Comparison of ENCODE assay signal across 11 cellular contexts in genomic region chr7:151010307-151011096, GRCh38. TPM values are rescaled to one million over a fixed set of nuclear protein-coding genes. Genes with fewer than 3 reads are reported as not detected.
DNase-seq lines count a peak whose midpoint lies in the region; ATAC-seq and TF ChIP-seq lines count a peak whose summit lies in the region.
"Had no signal": no experiment of that assay in that cellular context is flagged by ENCODE, and none has a peak within 500 bp of the region (broad histone marks: within the 10 kb centered on the region; RNA-seq: fewer than 3 reads in every experiment).

No MANE protein-coding gene starts in this region.

- no peak for TF ChIP-seq CTCF in ascending aorta (IDR thresholded peaks at IDR 0.05)

- CTCF ChIA-PET in activated CD8-positive, alpha-beta T cell treated with anti-CD3 and anti-CD28 coated beads, Interleukin-2, amount 10 ng/mL, durations not matched to agents 7 days and 5 days (lab: Charles Lee): interaction anchor here (0.8 to 6.4 kb wide), 14 partner anchors 8 to 132 kb away, joined by 3 to 50 read pairs (median 5); partner anchors contain the start of gene ABCB8

- peak; percentile 15 for ATAC-seq in activated CD8-positive, alpha-beta T cell treated with anti-CD3 and anti-CD28 coated beads, Interleukin-2, amount 10 ng/mL, durations not matched to agents 7 days and 5 days
- ATAC-seq in HG02852 (IDR thresholded peaks at IDR 0.05; ENCODE audit: unreplicated experiment): no peak

- POLR2A ChIA-PET in activated CD8-positive, alpha-beta T cell treated with anti-CD3 and anti-CD28 coated beads, Interleukin-2, amount 10 ng/mL, durations not matched to agents 7 days and 5 days (lab: Charles Lee): interaction anchor here (0.7 to 1.5 kb wide), 3 partner anchors 12 to 222 kb away, joined by 3 read pairs; partner anchors contain the start of genes ABCB8 and CHPF2

- H3K4me3 Mint-ChIP-seq in activated CD8-positive, alpha-beta T cell treated with anti-CD3 and anti-CD28 coated beads, Interleukin-2, amount 10 ng/mL, durations not matched to agents 7 days and 5 days: peak overlapping the region; percentile 57
- H3K4me3 Mint-ChIP-seq in immature natural killer cell: peak overlapping the region; percentile 70 to 82 (median 79)

- peaks cover 79% of the 10 kb centered on the region for H3K4me1 Mint-ChIP-seq in activated CD8-positive, alpha-beta T cell treated with anti-CD3 and anti-CD28 coated beads, Interleukin-2, amount 10 ng/mL, durations not matched to agents 7 days and 5 days (ENCODE audit: low read depth)
- H3K4me1 Mint-ChIP-seq in immature natural killer cell: peaks cover 77 to 84% of the 10 kb centered on the region in 2 donors

- no peak overlapping the region for H3K27ac ChIP-seq in ascending aorta
- H3K27ac ChIP-seq: thyroid gland had no signal

- no peak overlapping the region for H3K4me3 ChIP-seq in ascending aorta
- H3K4me3 ChIP-seq: thyroid gland had no signal

- H3K36me3 Mint-ChIP-seq in activated CD8-positive, alpha-beta T cell treated with anti-CD3 and anti-CD28 coated beads, Interleukin-2, amount 10 ng/mL, durations not matched to agents 7 days and 5 days (ENCODE audit: low read depth): peaks cover 9% of the 10 kb centered on the region
- no peaks in the 10 kb centered on the region for H3K36me3 Mint-ChIP-seq in immature natural killer cell

- H3K27me3 ChIP-seq in ascending aorta: peaks cover 8% of the 10 kb centered on the region

- peak overlapping the region; percentile 91 for H3K27ac Mint-ChIP-seq in activated CD8-positive, alpha-beta T cell treated with anti-CD3 and anti-CD28 coated beads, Interleukin-2, amount 10 ng/mL, durations not matched to agents 7 days and 5 days
- H3K27ac Mint-ChIP-seq in immature natural killer cell: peak overlapping the region; percentile 93 to 98 (median 96)

- H3K36me3 ChIP-seq in ascending aorta: no peaks in the 10 kb centered on the region
- H3K36me3 ChIP-seq: thyroid gland had no signal

- intact Hi-C loops in ascending aorta (cut with DNase I): loop anchor here (5.0 kb wide), 1 partner anchor 102 kb away; no protein-coding TSS in a partner anchor

- H3K9me3 ChIP-seq in ascending aorta: no peaks in the 10 kb centered on the region
- H3K9me3 ChIP-seq: thyroid gland had no signal

- DNase-seq in stimulated activated CD4-positive, alpha-beta T cell treated with anti-CD3 and anti-CD28 coated beads, Interleukin-1b, Interleukin-23, amount 100 ng/mL, for 48 hours: peak; percentile 39
- no peak for DNase-seq in stimulated activated CD4-positive, alpha-beta T cell treated with anti-CD3 and anti-CD28 coated beads, Interleukin-12 subunit alpha, Interleukin-12 subunit beta, amount 100 ng/mL, for 4 hours
- DNase-seq in activated CD8-positive, alpha-beta T cell treated with anti-CD3 and anti-CD28 coated beads, Interleukin-2, amount 10 ng/mL, durations not matched to agents 7 days and 5 days: peak; percentile 59
- peak; percentile 76 to 79 (median 76) for DNase-seq in immature natural killer cell
- DNase-seq in ascending aorta (ENCODE audit: low spot score in 2 of 2): no peak
- no peak for DNase-seq in NCI-H187 (lab: John Stamatoyannopoulos, UW)
- DNase-seq in NCI-H2081 treated with DMSO at 0.1 percent for 48 hours (lab: John Stamatoyannopoulos, UW): no peak
- DNase-seq: NCI-H1092 treated with DMSO at 0.1 percent for 48 hours had no signal

- peaks cover 5 to 9% of the 10 kb centered on the region in 2 donors for H3K4me1 ChIP-seq in ascending aorta

- H3K9me3 Mint-ChIP-seq in activated CD8-positive, alpha-beta T cell treated with anti-CD3 and anti-CD28 coated beads, Interleukin-2, amount 10 ng/mL, durations not matched to agents 7 days and 5 days (ENCODE audit: insufficient read depth): no peaks in the 10 kb centered on the region
- H3K9me3 Mint-ChIP-seq in immature natural killer cell: peaks cover 0 to 2% (median 0%) of the 10 kb centered on the region in 6 donors

- no peaks in the 10 kb centered on the region for H3K27me3 Mint-ChIP-seq in activated CD8-positive, alpha-beta T cell treated with anti-CD3 and anti-CD28 coated beads, Interleukin-2, amount 10 ng/mL, durations not matched to agents 7 days and 5 days (ENCODE audit: low read depth)
- peaks cover 18 to 34% (median 27%) of the 10 kb centered on the region in 3 donors for H3K27me3 Mint-ChIP-seq in immature natural killer cell (ENCODE audit: low read depth in 3 of 3)

RNA-seq across cellular contexts. Expression of gene ATG9B, which starts 13.8 kb away (rescaled TPM):
- 1 to 10 TPM; 6.8 to 7.4 TPM for total RNA-seq in activated CD8-positive, alpha-beta T cell treated with anti-CD3 and anti-CD28 coated beads, Interleukin-2, amount 10 ng/mL, durations not matched to agents 7 days and 5 days
- polyA plus RNA-seq in immature natural killer cell: 1 to 10 TPM in 2 of 3 donors, not detected in 1; 1.9 to 5.7 TPM
- total RNA-seq in ascending aorta: not detected
- total RNA-seq: Daoy had no signal

RNA-seq across cellular contexts. Expression of gene ABCB8, which starts 17.7 kb away (rescaled TPM):
- total RNA-seq in activated CD8-positive, alpha-beta T cell treated with anti-CD3 and anti-CD28 coated beads, Interleukin-2, amount 10 ng/mL, durations not matched to agents 7 days and 5 days: 10 to 100 TPM; 48.0 to 49.5 TPM
- polyA plus RNA-seq in immature natural killer cell: 10 to 100 TPM; 17.6 to 26.5 (median 23.3) TPM
- 50.8 TPM for total RNA-seq in ascending aorta

RNA-seq across cellular contexts. Expression of gene NOS3, which starts 19.7 kb away (rescaled TPM):
- total RNA-seq in activated CD8-positive, alpha-beta T cell treated with anti-CD3 and anti-CD28 coated beads, Interleukin-2, amount 10 ng/mL, durations not matched to agents 7 days and 5 days: 10 to 100 TPM; 12.2 to 13.8 TPM
- polyA plus RNA-seq in immature natural killer cell: 1 to 10 TPM in 2 of 3 donors, under 1 TPM in 1; 0.21 to 4.9 (median 2.4) TPM
- 185 TPM for total RNA-seq in ascending aorta

RNA-seq across cellular contexts. Expression of gene KCNH2, which starts 32.4 kb away (rescaled TPM):
- total RNA-seq in activated CD8-positive, alpha-beta T cell treated with anti-CD3 and anti-CD28 coated beads, Interleukin-2, amount 10 ng/mL, durations not matched to agents 7 days and 5 days: not detected
- not detected for polyA plus RNA-seq in immature natural killer cell
- not detected for total RNA-seq in ascending aorta

RNA-seq across cellular contexts. Expression of gene ASIC3, which starts 37.8 kb away (rescaled TPM):
- total RNA-seq in activated CD8-positive, alpha-beta T cell treated with anti-CD3 and anti-CD28 coated beads, Interleukin-2, amount 10 ng/mL, durations not matched to agents 7 days and 5 days: 1 to 10 TPM; 2.8 to 3.2 TPM
- polyA plus RNA-seq in immature natural killer cell: not detected
- not detected for total RNA-seq in ascending aorta

Comparison
In these comparisons a context has a peak if more than half of its experiments do, and no peak if none do; other contexts are left out.
1. DNase-seq: peak in stimulated activated CD4-positive, alpha-beta T cell treated with anti-CD3 and anti-CD28 coated beads, Interleukin-1b, Interleukin-23, amount 100 ng/mL, for 48 hours (single experiment), activated CD8-positive, alpha-beta T cell treated with anti-CD3 and anti-CD28 coated beads, Interleukin-2, amount 10 ng/mL, durations not matched to agents 7 days and 5 days (single experiment) and immature natural killer cell (3 of 3); none in stimulated activated CD4-positive, alpha-beta T cell treated with anti-CD3 and anti-CD28 coated beads, Interleukin-12 subunit alpha, Interleukin-12 subunit beta, amount 100 ng/mL, for 4 hours (single experiment), ascending aorta (0 of 2), NCI-H187 (0 of 2) and NCI-H2081 treated with DMSO at 0.1 percent for 48 hours (single experiment).
2. RNA of gene NOS3, which starts 19.7 kb away (total RNA-seq): 185 TPM in ascending aorta (single experiment); 12.2 to 13.8 TPM in activated CD8-positive, alpha-beta T cell treated with anti-CD3 and anti-CD28 coated beads, Interleukin-2, amount 10 ng/mL, durations not matched to agents 7 days and 5 days; every median in the first group is over 10 times any median in the second.